1 cellular context compared by ENCODE assay signal in genomic region chr1:222994506-222995229, GRCh38.
A peak's percentile ranks its signal among the peaks of the same experiment; 100 is the strongest.
TF ChIP-seq lines count a peak whose summit lies in the region.

No MANE protein-coding gene starts in this region.

TF ChIP-seq in HCT116, 20 proteins besides CTCF, POLR2A, EP300 and RAD21 (continued from another document):
- TF ChIP-seq POLR2AphosphoS5 (IDR thresholded peaks at IDR 0.05; ENCODE audit: low read depth, low read length) (no peak), ATF3 (IDR thresholded peaks at IDR 0.05) (no peak), FOSL1 (IDR thresholded peaks at IDR 0.05; ENCODE audit: low read depth) (peak; percentile 16; the same call in 1 of the 2 replicates)
TF ChIP-seq in HCT116: peak in this region for 3.
